ENCODE assay signal across 11 cellular contexts in the genomic region with DNA sequence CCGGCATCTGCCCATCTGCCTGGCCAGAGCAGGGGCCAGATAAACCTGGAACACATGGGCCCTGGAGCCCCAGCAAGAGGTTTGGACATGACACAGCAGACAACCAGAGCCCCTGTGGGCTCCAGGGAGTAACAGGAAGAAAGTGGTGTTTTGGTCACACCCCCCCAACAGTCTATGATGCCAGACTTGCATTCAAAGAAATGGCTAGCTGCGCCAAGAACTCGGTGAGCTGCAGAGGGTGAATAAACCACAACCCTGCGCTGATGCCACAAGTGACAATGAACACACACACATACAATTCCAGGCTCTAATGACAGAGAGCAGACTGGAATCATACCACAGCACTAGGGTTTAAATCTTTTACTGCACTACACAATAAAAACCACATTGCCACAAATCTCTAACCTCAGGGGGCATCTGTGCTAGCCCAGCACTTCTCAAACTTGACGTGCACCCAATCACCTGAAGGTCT. TPM values are rescaled to one million over a fixed set of nuclear protein-coding genes. Genes with fewer than 3 reads are reported as not detected.
DNase-seq lines count a peak whose midpoint lies in the region; ATAC-seq and TF ChIP-seq lines count a peak whose summit lies in the region.
"Had no signal": no experiment of that assay in that cellular context is flagged by ENCODE, and none has a peak within 500 bp of the region (broad histone marks: within the 10 kb centered on the region; RNA-seq: fewer than 3 reads in every experiment).

No MANE protein-coding gene starts in this region.

- no peak for TF ChIP-seq CTCF in GM20000 (IDR thresholded peaks at IDR 0.05; ENCODE audit: extremely low read depth, missing control alignments)

- POLR2A ChIA-PET in activated CD8-positive, alpha-beta T cell treated with anti-CD3 and anti-CD28 coated beads, Interleukin-2, amount 10 ng/mL, durations not matched to agents 7 days and 5 days (lab: Charles Lee): interaction anchor here (0.6 kb wide), 1 partner anchor 27 kb away, joined by 4 read pairs; no protein-coding TSS in a partner anchor

- CTCF ChIA-PET in activated CD8-positive, alpha-beta T cell treated with anti-CD3 and anti-CD28 coated beads, Interleukin-2, amount 10 ng/mL, durations not matched to agents 7 days and 5 days (lab: Charles Lee): interaction anchor here (1.4 kb wide), 1 partner anchor 130 kb away, joined by 5 read pairs; no protein-coding TSS in a partner anchor

- H3K4me1 Mint-ChIP-seq in activated CD8-positive, alpha-beta T cell treated with anti-CD3 and anti-CD28 coated beads, Interleukin-2, amount 10 ng/mL, durations not matched to agents 7 days and 5 days (ENCODE audit: low read depth): peaks cover 47% of the 10 kb centered on the region
- peaks cover 47 to 57% of the 10 kb centered on the region in 2 donors for H3K4me1 Mint-ChIP-seq in effector memory CD8-positive, alpha-beta T cell (ENCODE audit: low read depth in 2 of 2)
- peaks cover 10% of the 10 kb centered on the region for H3K4me1 Mint-ChIP-seq in stimulated activated memory B cell treated with anti-CD40 and anti-IgM and Interleukin-4, amounts not matched to agents 10 μg/mL and 1 μg/mL and 100 μg/mL, for 72 hours

- no peak for DNase-seq in activated CD4-positive, CD25-positive, alpha-beta regulatory T cell treated with anti-CD3 and anti-CD28 coated beads, Interleukin-2, amount 50 U/mL, for 72 hours
- peak; percentile 84 for DNase-seq in activated CD8-positive, alpha-beta T cell treated with anti-CD3 and anti-CD28 coated beads, Interleukin-2, amount 10 ng/mL, durations not matched to agents 7 days and 5 days
- DNase-seq in effector memory CD8-positive, alpha-beta T cell: peak; percentile 68 to 70 (median 69)
- DNase-seq in GM20000 (ENCODE audit: low spot score) (no peak), AG20443 (ENCODE audit: low spot score) (no peak), sciatic nerve (ENCODE audit: low spot score) (no peak)
- DNase-seq: NCI-H146, trophoblast cell had no signal

- peak; percentile 84 to 86 for ATAC-seq in activated CD4-positive, CD25-positive, alpha-beta regulatory T cell treated with anti-CD3 and anti-CD28 coated beads, Interleukin-2, amount 50 U/mL, for 24 hours
- ATAC-seq in activated CD8-positive, alpha-beta T cell treated with anti-CD3 and anti-CD28 coated beads, Interleukin-2, amount 10 ng/mL, durations not matched to agents 7 days and 5 days: peak; percentile 85
- peak; percentile 92 for ATAC-seq in effector memory CD8-positive, alpha-beta T cell (replicated peaks)
- ATAC-seq in stimulated activated memory B cell treated with anti-CD40 and anti-IgM and Interleukin-4, amounts not matched to agents 10 μg/mL and 1 μg/mL and 100 μg/mL, for 72 hours: no peak
- no peak for ATAC-seq in sciatic nerve
- ATAC-seq: A549 had no signal

- peaks cover 4% of the 10 kb centered on the region for H3K27me3 Mint-ChIP-seq in activated CD8-positive, alpha-beta T cell treated with anti-CD3 and anti-CD28 coated beads, Interleukin-2, amount 10 ng/mL, durations not matched to agents 7 days and 5 days (ENCODE audit: low read depth)
- no peaks in the 10 kb centered on the region for H3K27me3 Mint-ChIP-seq in effector memory CD8-positive, alpha-beta T cell
- no peaks in the 10 kb centered on the region for H3K27me3 Mint-ChIP-seq in stimulated activated memory B cell treated with anti-CD40 and anti-IgM and Interleukin-4, amounts not matched to agents 10 μg/mL and 1 μg/mL and 100 μg/mL, for 72 hours

- H3K4me3 Mint-ChIP-seq in activated CD8-positive, alpha-beta T cell treated with anti-CD3 and anti-CD28 coated beads, Interleukin-2, amount 10 ng/mL, durations not matched to agents 7 days and 5 days: peak overlapping the region; percentile 55
- H3K4me3 Mint-ChIP-seq in effector memory CD8-positive, alpha-beta T cell: peak overlapping the region; percentile 69 to 70
- H3K4me3 Mint-ChIP-seq in stimulated activated memory B cell treated with anti-CD40 and anti-IgM and Interleukin-4, amounts not matched to agents 10 μg/mL and 1 μg/mL and 100 μg/mL, for 72 hours: no peak overlapping the region

- H3K27ac Mint-ChIP-seq in activated CD8-positive, alpha-beta T cell treated with anti-CD3 and anti-CD28 coated beads, Interleukin-2, amount 10 ng/mL, durations not matched to agents 7 days and 5 days: peak overlapping the region; percentile 80
- H3K27ac Mint-ChIP-seq in effector memory CD8-positive, alpha-beta T cell: peak overlapping the region; percentile 36 to 87
- H3K27ac Mint-ChIP-seq in stimulated activated memory B cell treated with anti-CD40 and anti-IgM and Interleukin-4, amounts not matched to agents 10 μg/mL and 1 μg/mL and 100 μg/mL, for 72 hours: peak overlapping the region; percentile 30

- H3K9me3 Mint-ChIP-seq in activated CD8-positive, alpha-beta T cell treated with anti-CD3 and anti-CD28 coated beads, Interleukin-2, amount 10 ng/mL, durations not matched to agents 7 days and 5 days (ENCODE audit: insufficient read depth): no peaks in the 10 kb centered on the region
- no peaks in the 10 kb centered on the region for H3K9me3 Mint-ChIP-seq in effector memory CD8-positive, alpha-beta T cell
- H3K9me3 Mint-ChIP-seq in stimulated activated memory B cell treated with anti-CD40 and anti-IgM and Interleukin-4, amounts not matched to agents 10 μg/mL and 1 μg/mL and 100 μg/mL, for 72 hours: no peaks in the 10 kb centered on the region

- H3K36me3 Mint-ChIP-seq in activated CD8-positive, alpha-beta T cell treated with anti-CD3 and anti-CD28 coated beads, Interleukin-2, amount 10 ng/mL, durations not matched to agents 7 days and 5 days (ENCODE audit: low read depth): peaks cover 18% of the 10 kb centered on the region
- peaks cover 14% of the 10 kb centered on the region for H3K36me3 Mint-ChIP-seq in effector memory CD8-positive, alpha-beta T cell (ENCODE audit: insufficient read depth)
- no peaks in the 10 kb centered on the region for H3K36me3 Mint-ChIP-seq in stimulated activated memory B cell treated with anti-CD40 and anti-IgM and Interleukin-4, amounts not matched to agents 10 μg/mL and 1 μg/mL and 100 μg/mL, for 72 hours

- intact Hi-C loops in sciatic nerve (cut with DNase I): no loop called here

RNA-seq across cellular contexts. Expression of gene TRERF1, which starts 34.0 kb away (rescaled TPM):
- 10 to 100 TPM; 11.3 to 11.8 TPM for total RNA-seq in activated CD8-positive, alpha-beta T cell treated with anti-CD3 and anti-CD28 coated beads, Interleukin-2, amount 10 ng/mL, durations not matched to agents 7 days and 5 days
- 7.0 TPM for total RNA-seq in sciatic nerve

Comparison
In these comparisons a context has a peak if more than half of its experiments do, and no peak if none do; other contexts are left out.
1. ATAC-seq: peak in activated CD4-positive, CD25-positive, alpha-beta regulatory T cell treated with anti-CD3 and anti-CD28 coated beads, Interleukin-2, amount 50 U/mL, for 24 hours (2 of 2), activated CD8-positive, alpha-beta T cell treated with anti-CD3 and anti-CD28 coated beads, Interleukin-2, amount 10 ng/mL, durations not matched to agents 7 days and 5 days (single experiment) and effector memory CD8-positive, alpha-beta T cell (single experiment); none in stimulated activated memory B cell treated with anti-CD40 and anti-IgM and Interleukin-4, amounts not matched to agents 10 μg/mL and 1 μg/mL and 100 μg/mL, for 72 hours (single experiment) and sciatic nerve (single experiment).
2. DNase-seq: peak in activated CD8-positive, alpha-beta T cell treated with anti-CD3 and anti-CD28 coated beads, Interleukin-2, amount 10 ng/mL, durations not matched to agents 7 days and 5 days (single experiment) and effector memory CD8-positive, alpha-beta T cell (3 of 3); none in activated CD4-positive, CD25-positive, alpha-beta regulatory T cell treated with anti-CD3 and anti-CD28 coated beads, Interleukin-2, amount 50 U/mL, for 72 hours (single experiment), GM20000 (single experiment), AG20443 (single experiment) and sciatic nerve (single experiment).
3. H3K27ac Mint-ChIP-seq: peak in every context shown above with its lines; median percentile 80 in activated CD8-positive, alpha-beta T cell treated with anti-CD3 and anti-CD28 coated beads, Interleukin-2, amount 10 ng/mL, durations not matched to agents 7 days and 5 days; 62 in effector memory CD8-positive, alpha-beta T cell; 30 in stimulated activated memory B cell treated with anti-CD40 and anti-IgM and Interleukin-4, amounts not matched to agents 10 μg/mL and 1 μg/mL and 100 μg/mL, for 72 hours.